In genomic region chr6:43059168-43060033, GRCh38 we compare ENCODE assay signal across 8 cellular contexts. TPM values are rescaled to one million over a fixed set of nuclear protein-coding genes. Genes with fewer than 3 reads are reported as not detected.
DNase-seq lines count a peak whose midpoint lies in the region; ATAC-seq and TF ChIP-seq lines count a peak whose summit lies in the region.

Gene KLC4, plus strand, starts transcription at chr6:43059631. Its CDS starts 1,705 bp downstream, at chr6:43061336.
Gene MRPL2, minus strand, starts transcription at chr6:43059434. Its CDS starts 53 bp downstream, at chr6:43059381.

- peak; percentile 93 for TF ChIP-seq POLR2A in GM19099 (IDR thresholded peaks at IDR 0.05; ENCODE audit: extremely low read depth, insufficient read length, low read depth)

- no peaks in the 10 kb centered on the region for H3K36me3 ChIP-seq in kidney epithelial cell (ENCODE audit: control insufficient read depth, insufficient read depth, low read length)

- TF ChIP-seq CTCF in choroid plexus epithelial cell (conservative IDR thresholded peaks at IDR 0.05; ENCODE audit: low read depth, low read length) (no peak), kidney epithelial cell (IDR thresholded peaks at IDR 0.05; ENCODE audit: insufficient read depth, low read length, poor library complexity, severe bottlenecking) (no peak)

- DNase-seq in AG20443 (ENCODE audit: low spot score), result peak; percentile 99
- peak; percentile 99 for DNase-seq in NCI-H510A (lab: John Stamatoyannopoulos, UW)
- peak; percentile 93 to 97 for DNase-seq in activated CD4-positive, alpha-beta T cell treated with anti-CD3 and anti-CD28 coated beads for 24 hours (ENCODE audit: low read depth in 2 of 2)
- peak; percentile 99 for DNase-seq in choroid plexus epithelial cell (ENCODE audit: low read depth)
- peak; percentile 91 for DNase-seq in kidney epithelial cell (ENCODE audit: low read depth)
- DNase-seq in stimulated activated CD4-positive, alpha-beta T cell treated with anti-CD3 and anti-CD28 coated beads, Interleukin-15, amount 100 ng/mL, for 48 hours (ENCODE audit: low read depth in 2 of 2), result peak; percentile 95 to 96

- ATAC-seq in HG03432 (IDR thresholded peaks at IDR 0.05; ENCODE audit: unreplicated experiment), result peak; percentile 88

- H3K4me3 ChIP-seq in choroid plexus epithelial cell (ENCODE audit: low read depth, low read length) (peak within 1 kb of the TSS; percentile 87), kidney epithelial cell (ENCODE audit: low read depth, low read length) (peak within 1 kb of the TSS; percentile 98)

- no peaks in the 10 kb centered on the region for H3K27me3 ChIP-seq in kidney epithelial cell (ENCODE audit: control insufficient read depth, insufficient read depth, low read length)

RNA-seq across cellular contexts. Expression of gene KLC4, which starts in this region (rescaled TPM):
- total RNA-seq in kidney epithelial cell, result 18.1 and 21.6 TPM in 2 replicates

RNA-seq across cellular contexts. Expression of gene MRPL2, which starts in this region (rescaled TPM):
- total RNA-seq in kidney epithelial cell, result 38.6 and 43.7 TPM in 2 replicates

Comparison
In these comparisons a context has a peak if more than half of its experiments do, and no peak if none do; other contexts are left out.
1. Peak in every context shown above with its lines: DNase-seq, ATAC-seq and H3K4me3 ChIP-seq.